ENCODE assay signal across 21 cellular contexts in genomic region chr3:156964562-156964961, GRCh38.
"Had no signal": no experiment of that assay in that cellular context is flagged by ENCODE, and none has a peak within 500 bp of the region (broad histone marks: within the 10 kb centered on the region; RNA-seq: fewer than 3 reads in every experiment).

No MANE protein-coding gene starts in this region.

- H3K27me3 ChIP-seq: body of pancreas, neutrophil, right atrium auricular region had no signal

- H3K27ac ChIP-seq: body of pancreas, neutrophil, right atrium auricular region, skin epidermis had no signal

- H3K36me3 ChIP-seq: neutrophil, right atrium auricular region had no signal

- H3K4me1 ChIP-seq: body of pancreas, right atrium auricular region had no signal

- FAIRE-seq: endothelial cell of umbilical vein, TTC549 had no signal

- DNase-seq: activated CD4-positive, alpha-beta T cell treated with anti-CD3 and anti-CD28 coated beads for 4 hours; activated CD8-positive, alpha-beta T cell treated with anti-CD3 and anti-CD28 coated beads for 36 hours; activated effector memory CD4-positive, alpha-beta T cell treated with Interleukin-2 at 50 U/mL for 16 hours; activated T-cell treated with anti-CD3 and anti-CD28 coated beads, Interleukin-2, amount 50 U/mL, for 4 hours; amygdala; body of pancreas; effector CD8-positive, alpha-beta T cell; glutamatergic neuron; mesendoderm; natural killer cell; stimulated activated CD4-positive, alpha-beta T cell treated with anti-CD3 and anti-CD28 coated beads, Interleukin-15, amount 100 ng/mL, for 24 hours; stimulated activated CD4-positive, alpha-beta T cell treated with anti-CD3 and anti-CD28 coated beads, Interleukin-4, amount 100 ng/mL, for 24 hours; stimulated activated naive CD4-positive, alpha-beta T cell; substantia nigra; T-helper 2 cell had no signal

- ATAC-seq: activated CD8-positive, alpha-beta T cell treated with anti-CD3 and anti-CD28 coated beads for 36 hours; activated T-cell treated with anti-CD3 and anti-CD28 coated beads, Interleukin-2, amount 50 U/mL, for 4 hours; body of pancreas; natural killer cell; WTC11 had no signal

- H3K4me3 ChIP-seq: body of pancreas, right atrium auricular region, skin epidermis had no signal

- H3K9me3 ChIP-seq: body of pancreas, neutrophil, right atrium auricular region had no signal
